ENCODE assay signal across 8 cellular contexts in the genomic region with DNA sequence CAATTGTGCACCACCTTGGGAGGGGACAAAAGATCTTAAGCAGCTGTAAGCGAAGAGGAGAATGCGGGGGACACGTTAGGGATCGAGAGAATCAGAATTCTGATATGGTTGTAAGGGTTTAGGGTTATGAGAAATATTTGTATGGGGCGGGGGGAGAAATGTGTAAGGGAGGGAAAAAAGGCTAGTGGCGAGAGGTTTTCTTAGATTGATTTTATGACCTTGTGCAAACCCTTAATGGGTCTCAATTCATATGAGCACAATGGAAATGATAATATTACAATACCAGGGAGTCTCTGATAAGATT. TPM values are rescaled to one million over a fixed set of nuclear protein-coding genes. Genes with fewer than 3 reads are reported as not detected.
DNase-seq lines count a peak whose midpoint lies in the region; ATAC-seq, FAIRE-seq and TF ChIP-seq lines count a peak whose summit lies in the region.

No MANE protein-coding gene starts in this region.

- H3K9ac ChIP-seq in smooth muscle cell (ENCODE audit: low read depth): peak overlapping the region; percentile 79

- TF ChIP-seq CTCF in HEK293 (tag by site-specific recombination; IDR thresholded peaks at IDR 0.05) (no peak), hepatocyte (IDR thresholded peaks at IDR 0.05; ENCODE audit: poor library complexity) (no peak), smooth muscle cell (IDR thresholded peaks at IDR 0.05; ENCODE audit: borderline replicate concordance, insufficient read depth, poor library complexity, severe bottlenecking) (no peak)

- no peak for TF ChIP-seq POLR2A in GM12892 (IDR thresholded peaks at IDR 0.05; ENCODE audit: low read depth, low read length)

- H3K9me3 ChIP-seq in HEK293 (ENCODE audit: control insufficient read depth, insufficient read depth, low read depth, low read length) (no peaks in the 10 kb centered on the region), hepatocyte (ENCODE audit: low read depth) (no peaks in the 10 kb centered on the region), smooth muscle cell (replicated peaks; ENCODE audit: low read depth) (no peaks in the 10 kb centered on the region)

- no peaks in the 10 kb centered on the region for H3K9me2 ChIP-seq in hepatocyte (replicated peaks; ENCODE audit: insufficient read depth)

- no peak for DNase-seq in activated CD4-positive, alpha-beta memory T cell treated with anti-CD3 and anti-CD28 coated beads, Interleukin-2, amount 10 ng/mL, durations not matched to agents 7 days and 5 days
- DNase-seq in hepatocyte (ENCODE audit: low spot score) (no peak), smooth muscle cell (lab: John Stamatoyannopoulos, UW; ENCODE audit: unreplicated experiment) (no peak), DMS114 treated with DMSO at 0.1 percent for 48 hours (lab: John Stamatoyannopoulos, UW; ENCODE audit: unreplicated experiment) (no peak), KG1 (lab: John Stamatoyannopoulos, UW) (no peak), GM12892 (ENCODE audit: insufficient read length) (no peak)

- POLR2A ChIA-PET in HEK293 (lab: Yijun Ruan, JAX): interaction anchor here (0.9 to 1.5 kb wide), 5 partner anchors 9 to 111 kb away, joined by 3 to 8 read pairs (median 5); a partner anchor contains a TSS
- POLR2A ChIA-PET in activated CD4-positive, alpha-beta memory T cell treated with anti-CD3 and anti-CD28 coated beads, Interleukin-2, amount 10 ng/mL, durations not matched to agents 7 days and 5 days (lab: Charles Lee): interaction anchor here (0.7 to 2.4 kb wide), 15 partner anchors 9 to 899 kb away, joined by 3 to 15 read pairs (median 4); a partner anchor contains a TSS

- no peaks in the 10 kb centered on the region for H3K9me3 Mint-ChIP-seq in activated CD4-positive, alpha-beta memory T cell treated with anti-CD3 and anti-CD28 coated beads, Interleukin-2, amount 10 ng/mL, durations not matched to agents 7 days and 5 days

- H4K20me1 ChIP-seq in hepatocyte (ENCODE audit: insufficient read depth, poor library complexity, severe bottlenecking) (no peaks in the 10 kb centered on the region), smooth muscle cell (ENCODE audit: low read depth) (no peaks in the 10 kb centered on the region)

- H3K36me3 ChIP-seq in HEK293 (ENCODE audit: control insufficient read depth in 2 of 2, insufficient read depth in 1 of 2, low read length in 2 of 2): peaks cover 4% of the 10 kb centered on the region in 2 experiments; a peak in 2 of 3 replicates
- no peaks in the 10 kb centered on the region for H3K36me3 ChIP-seq in hepatocyte (replicated peaks; ENCODE audit: insufficient read depth, low read depth)
- H3K36me3 ChIP-seq in smooth muscle cell (ENCODE audit: low read depth): no peaks in the 10 kb centered on the region

- peaks cover 57% of the 10 kb centered on the region for H3K4me1 Mint-ChIP-seq in activated CD4-positive, alpha-beta memory T cell treated with anti-CD3 and anti-CD28 coated beads, Interleukin-2, amount 10 ng/mL, durations not matched to agents 7 days and 5 days

- H3F3A ChIP-seq in smooth muscle cell (ENCODE audit: low read depth): no peaks in the 10 kb centered on the region

- no peak for ATAC-seq in GM21825 (IDR thresholded peaks at IDR 0.05; ENCODE audit: unreplicated experiment)

- H3K4me1 ChIP-seq in HEK293 (ENCODE audit: control insufficient read depth, insufficient read depth, low read length): peaks cover 19% of the 10 kb centered on the region
- H3K4me1 ChIP-seq in hepatocyte (ENCODE audit: insufficient read depth): peaks cover 13% of the 10 kb centered on the region
- peaks cover 12% of the 10 kb centered on the region for H3K4me1 ChIP-seq in smooth muscle cell (ENCODE audit: low read depth)

- H2AFZ ChIP-seq in hepatocyte (peak overlapping the region; percentile 80), smooth muscle cell (ENCODE audit: low read depth) (peak overlapping the region; percentile 96)

- peak overlapping the region; percentile 97 for H3K4me3 Mint-ChIP-seq in activated CD4-positive, alpha-beta memory T cell treated with anti-CD3 and anti-CD28 coated beads, Interleukin-2, amount 10 ng/mL, durations not matched to agents 7 days and 5 days

- peaks cover 10% of the 10 kb centered on the region for H3K36me3 Mint-ChIP-seq in activated CD4-positive, alpha-beta memory T cell treated with anti-CD3 and anti-CD28 coated beads, Interleukin-2, amount 10 ng/mL, durations not matched to agents 7 days and 5 days (ENCODE audit: low read depth)

- H3K27me3 ChIP-seq in hepatocyte (no peaks in the 10 kb centered on the region), smooth muscle cell (ENCODE audit: low read depth) (no peaks in the 10 kb centered on the region)

- H3K27me3 Mint-ChIP-seq in activated CD4-positive, alpha-beta memory T cell treated with anti-CD3 and anti-CD28 coated beads, Interleukin-2, amount 10 ng/mL, durations not matched to agents 7 days and 5 days: no peaks in the 10 kb centered on the region

- FAIRE-seq in GM12892 (lab: Jason Lieb, UNC): no peak

- CTCF ChIA-PET in HEK293 (lab: Yijun Ruan, JAX): interaction anchor here (1.1 kb wide), 1 partner anchor 337 kb away, joined by 4 read pairs; no protein-coding TSS in a partner anchor
- CTCF ChIA-PET in activated CD4-positive, alpha-beta memory T cell treated with anti-CD3 and anti-CD28 coated beads, Interleukin-2, amount 10 ng/mL, durations not matched to agents 7 days and 5 days (lab: Charles Lee): interaction anchor here (1.2 to 1.7 kb wide), 6 partner anchors 9 to 199 kb away, joined by 3 to 13 read pairs (median 4); no protein-coding TSS in a partner anchor

- H3K27ac ChIP-seq in HEK293 (ENCODE audit: extremely low read depth, low read depth, low read length) (peak overlapping the region; percentile 79), hepatocyte (peak overlapping the region; percentile 95), smooth muscle cell (ENCODE audit: low read depth) (peak overlapping the region; percentile 71)

- 3% methylated on average over 6 of the region's 6 CpGs for WGBS in hepatocyte (ENCODE audit: low lambda C conversion rate, missing lambda C conversion rate)
- WGBS in smooth muscle cell (ENCODE audit: low lambda C conversion rate): 2% methylated on average over 6 of the region's 6 CpGs

- H3K4me2 ChIP-seq in hepatocyte (peak overlapping the region; percentile 85), smooth muscle cell (peak overlapping the region; percentile 85)

- H3K79me2 ChIP-seq in hepatocyte: peaks cover 45% of the 10 kb centered on the region
- H3K79me2 ChIP-seq in smooth muscle cell (ENCODE audit: low read depth): peaks cover 39% of the 10 kb centered on the region

- H3K27ac Mint-ChIP-seq in activated CD4-positive, alpha-beta memory T cell treated with anti-CD3 and anti-CD28 coated beads, Interleukin-2, amount 10 ng/mL, durations not matched to agents 7 days and 5 days: peak overlapping the region; percentile 79

- H3K4me3 ChIP-seq in HEK293 (ENCODE audit: low read depth, low read length) (peak overlapping the region; percentile 80), hepatocyte (peak overlapping the region; percentile 62), smooth muscle cell (peak overlapping the region; percentile 81)

TF ChIP-seq in HEK293, 187 proteins besides CTCF, POLR2A, EP300 and RAD21 (continues in another document):
- TF ChIP-seq, protein P1, sequence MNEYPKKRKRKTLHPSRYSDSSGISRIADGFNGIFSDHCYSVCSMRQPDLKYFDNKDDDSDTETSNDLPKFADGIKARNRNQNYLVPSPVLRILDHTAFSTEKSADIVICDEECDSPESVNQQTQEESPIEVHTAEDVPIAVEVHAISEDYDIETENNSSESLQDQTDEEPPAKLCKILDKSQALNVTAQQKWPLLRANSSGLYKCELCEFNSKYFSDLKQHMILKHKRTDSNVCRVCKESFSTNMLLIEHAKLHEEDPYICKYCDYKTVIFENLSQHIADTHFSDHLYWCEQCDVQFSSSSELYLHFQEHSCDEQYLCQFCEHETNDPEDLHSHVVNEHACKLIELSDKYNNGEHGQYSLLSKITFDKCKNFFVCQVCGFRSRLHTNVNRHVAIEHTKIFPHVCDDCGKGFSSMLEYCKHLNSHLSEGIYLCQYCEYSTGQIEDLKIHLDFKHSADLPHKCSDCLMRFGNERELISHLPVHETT (tag by site-specific recombination; IDR thresholded peaks at IDR 0.05): 0 out of 2 replicates have a peak, but pooled peaks have one; percentile 5
- TF ChIP-seq, protein P2, sequence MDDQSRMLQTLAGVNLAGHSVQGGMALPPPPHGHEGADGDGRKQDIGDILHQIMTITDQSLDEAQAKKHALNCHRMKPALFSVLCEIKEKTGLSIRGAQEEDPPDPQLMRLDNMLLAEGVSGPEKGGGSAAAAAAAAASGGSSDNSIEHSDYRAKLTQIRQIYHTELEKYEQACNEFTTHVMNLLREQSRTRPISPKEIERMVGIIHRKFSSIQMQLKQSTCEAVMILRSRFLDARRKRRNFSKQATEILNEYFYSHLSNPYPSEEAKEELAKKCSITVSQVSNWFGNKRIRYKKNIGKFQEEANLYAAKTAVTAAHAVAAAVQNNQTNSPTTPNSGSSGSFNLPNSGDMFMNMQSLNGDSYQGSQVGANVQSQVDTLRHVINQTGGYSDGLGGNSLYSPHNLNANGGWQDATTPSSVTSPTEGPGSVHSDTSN (CRISPR knock-in tag; IDR thresholded peaks at IDR 0.05): no peak
- TF ChIP-seq ZBTB20 (tag by site-specific recombination; IDR thresholded peaks at IDR 0.05) (0 out of 2 replicates have a peak, but pooled peaks have one; percentile 1), ZNF335 (tag by site-specific recombination; conservative IDR thresholded peaks at IDR 0.05) (0 out of 2 replicates have a peak, but pooled peaks have one; percentile 6), HOXC10 (CRISPR knock-in tag; IDR thresholded peaks at IDR 0.05) (no peak)

RNA-seq across cellular contexts. Expression of a gene that starts 0.4 kb away (rescaled TPM):
- total RNA-seq in activated CD4-positive, alpha-beta memory T cell treated with anti-CD3 and anti-CD28 coated beads, Interleukin-2, amount 10 ng/mL, durations not matched to agents 7 days and 5 days: 100 to 1,000 TPM in 1 of 2 experiments, 10 to 100 TPM in 1; 95.1 to 112 TPM
- total RNA-seq in hepatocyte (53.2 and 70.9 TPM in 2 replicates), smooth muscle cell (61.3 and 99.9 TPM in 2 replicates)
- polyA plus RNA-seq in hepatocyte (138 and 144 TPM in 2 replicates), smooth muscle cell (152 TPM in 2 replicates)
- polyA plus RNA-seq in GM12892 (2012; ENCODE audit: missing spikeins): 156 TPM

RNA-seq across cellular contexts. Expression of a gene that starts 0.5 kb away (rescaled TPM):
- total RNA-seq in activated CD4-positive, alpha-beta memory T cell treated with anti-CD3 and anti-CD28 coated beads, Interleukin-2, amount 10 ng/mL, durations not matched to agents 7 days and 5 days: 1 to 10 TPM; 3.1 to 3.4 TPM
- total RNA-seq in hepatocyte (0.68 and 3.5 TPM in 2 replicates), smooth muscle cell (0.13 TPM in 2 replicates)
- polyA plus RNA-seq in hepatocyte (1.2 and 1.3 TPM in 2 replicates), smooth muscle cell (1.4 TPM in 1 of 2 replicates, not detected in the other)
- polyA plus RNA-seq in GM12892 (2012; ENCODE audit: missing spikeins): 2.9 TPM
